1 cellular context compared by ENCODE assay signal in the genomic region with DNA sequence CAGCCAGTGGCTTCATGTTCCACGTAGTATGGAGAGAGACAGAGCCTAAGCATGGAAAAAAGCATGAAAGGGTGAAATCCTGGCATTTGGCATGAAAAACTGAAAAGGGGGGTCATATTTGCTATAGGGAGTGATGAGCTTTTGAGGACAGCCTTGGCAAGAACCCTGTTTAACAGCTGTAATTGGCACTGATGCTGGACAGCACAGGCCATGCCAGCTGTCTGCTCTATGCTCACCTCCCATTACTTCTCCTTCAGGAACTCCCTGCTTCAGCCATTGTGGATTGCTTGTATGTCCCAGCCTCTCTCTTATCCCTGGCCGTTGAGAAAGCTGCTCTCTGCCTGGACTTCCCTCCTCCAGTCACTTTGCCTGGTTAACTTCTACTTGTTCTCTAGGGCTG.
TF ChIP-seq lines count a peak whose summit lies in the region.

No MANE protein-coding gene starts in this region.

TF ChIP-seq in SK-N-SH treated with all-trans-retinoic acid at 6 μM for 48 hours, 23 proteins besides CTCF, POLR2A, EP300 and RAD21 (continued from another document):
- no peak for TF ChIP-seq ZNF565 (CRISPR knock-in tag; conservative IDR thresholded peaks at IDR 0.05; ENCODE audit: low read depth)
- TF ChIP-seq, protein P1, sequence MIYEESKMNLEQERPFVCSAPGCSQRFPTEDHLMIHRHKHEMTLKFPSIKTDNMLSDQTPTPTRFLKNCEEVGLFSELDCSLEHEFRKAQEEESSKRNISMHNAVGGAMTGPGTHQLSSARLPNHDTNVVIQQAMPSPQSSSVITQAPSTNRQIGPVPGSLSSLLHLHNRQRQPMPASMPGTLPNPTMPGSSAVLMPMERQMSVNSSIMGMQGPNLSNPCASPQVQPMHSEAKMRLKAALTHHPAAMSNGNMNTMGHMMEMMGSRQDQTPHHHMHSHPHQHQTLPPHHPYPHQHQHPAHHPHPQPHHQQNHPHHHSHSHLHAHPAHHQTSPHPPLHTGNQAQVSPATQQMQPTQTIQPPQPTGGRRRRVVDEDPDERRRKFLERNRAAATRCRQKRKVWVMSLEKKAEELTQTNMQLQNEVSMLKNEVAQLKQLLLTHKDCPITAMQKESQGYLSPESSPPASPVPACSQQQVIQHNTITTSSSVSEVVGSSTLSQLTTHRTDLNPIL (CRISPR knock-in tag; IDR thresholded peaks at IDR 0.05; ENCODE audit: low read depth), result no peak
